Comparison of ENCODE assay signal across 19 cellular contexts in genomic region chr20:17822540-17823155, GRCh38.
A peak's percentile ranks its signal among the peaks of the same experiment; 100 is the strongest.
DNase-seq lines count a peak whose midpoint lies in the region; ATAC-seq and TF ChIP-seq lines count a peak whose summit lies in the region.
"Had no signal": no experiment of that assay in that cellular context is flagged by ENCODE, and none has a peak within 500 bp of the region (broad histone marks: within the 10 kb centered on the region; RNA-seq: fewer than 3 reads in every experiment).

No MANE protein-coding gene starts in this region.

- 87 to 92% (median 88%) methylated on average over 12 of the region's 12 CpGs for WGBS in spleen, 5 donors

- H3K4me3 ChIP-seq in mucosa of rectum (ENCODE audit: low read length in 2 of 2) (no peak overlapping the region), spleen (no peak overlapping the region), brain microvascular endothelial cell (ENCODE audit: low read depth, low read length) (no peak overlapping the region)
- H3K4me3 ChIP-seq: BLaER1, GM12878, GM23248 had no signal

- no peaks in the 10 kb centered on the region for H3K27me3 ChIP-seq in mucosa of rectum (ENCODE audit: control insufficient read depth in 2 of 2, insufficient read depth in 2 of 2, low read length in 2 of 2)
- H3K27me3 ChIP-seq in spleen (replicated peaks in 1 of 7) = no peaks in the 10 kb centered on the region
- H3K27me3 ChIP-seq in brain microvascular endothelial cell (replicated peaks) = no peaks in the 10 kb centered on the region
- H3K27me3 ChIP-seq: BLaER1 had no signal

- intact Hi-C loops in cardiac septum (cut with DNase I) = no loop called here
- intact Hi-C loops in left cardiac atrium (cut with DNase I) = no loop called here
- intact Hi-C loops in spleen (cut with DNase I; ENCODE audit: low total_unique reads) = no loop called here

- peaks cover 0 to 4% of the 10 kb centered on the region in 2 donors for H3K9me3 ChIP-seq in mucosa of rectum (ENCODE audit: control insufficient read depth in 2 of 2, low read length in 2 of 2)
- peaks cover 0 to 10% (median 4%) of the 10 kb centered on the region in 8 donors for H3K9me3 ChIP-seq in spleen

- H3K4me1 ChIP-seq in mucosa of rectum (ENCODE audit: control insufficient read depth in 2 of 2, insufficient read depth in 2 of 2, low read length in 2 of 2) (peaks cover 29 to 44% of the 10 kb centered on the region in 2 donors), spleen (peaks cover 0 to 31% (median 12%) of the 10 kb centered on the region in 6 donors)

- in situ Hi-C loops in brain microvascular endothelial cell (cut with HindIII; ENCODE audit: low pct_ligation_motif_present, low sequenced_read_pairs) = no loop called here

- ATAC-seq in left cardiac atrium (no peak), HG03095 (IDR thresholded peaks at IDR 0.05; ENCODE audit: unreplicated experiment) (no peak)
- ATAC-seq: GM12878 had no signal

- peak; percentile 44 for DNase-seq in cardiac septum (ENCODE audit: low spot score)
- DNase-seq in left cardiac atrium = no peak
- peak; percentile 9 for DNase-seq in spleen
- DNase-seq in brain microvascular endothelial cell = no peak
- DNase-seq in foreskin melanocyte = no peak
- no peak for DNase-seq in AG20443 (ENCODE audit: low spot score)
- DNase-seq: 8988T; CD8-positive, alpha-beta memory T cell; DND-41; GDM1; GM23248; KG1; NCI-H1436 treated with DMSO at 0.1 percent for 48 hours; NCI-H2029 treated with DMSO at 0.1 percent for 48 hours; NCI-H774 had no signal

- H3K27ac ChIP-seq in mucosa of rectum (ENCODE audit: low read depth in 2 of 2, low read length in 2 of 2) (peak overlapping the region; percentile 85 to 88), spleen (no peak overlapping the region), brain microvascular endothelial cell (no peak overlapping the region)
- H3K27ac ChIP-seq: BLaER1, GM23248 had no signal

- no peak for TF ChIP-seq CTCF in spleen (IDR thresholded peaks at IDR 0.05 in 8 of 11, conservative IDR thresholded peaks at IDR 0.05 in 3 of 11)
- no peak for TF ChIP-seq CTCF in brain microvascular endothelial cell (IDR thresholded peaks at IDR 0.05; ENCODE audit: low read depth, low read length, missing control alignments)

- H3K36me3 ChIP-seq in mucosa of rectum (ENCODE audit: control insufficient read depth in 2 of 2, insufficient read depth in 2 of 2, low read length in 2 of 2) = no peaks in the 10 kb centered on the region
- no peaks in the 10 kb centered on the region for H3K36me3 ChIP-seq in spleen
- H3K36me3 ChIP-seq in brain microvascular endothelial cell (replicated peaks) = no peaks in the 10 kb centered on the region
- H3K36me3 ChIP-seq: BLaER1 had no signal

- no peak for TF ChIP-seq POLR2A in spleen (IDR thresholded peaks at IDR 0.05)

- H3K9ac ChIP-seq in mucosa of rectum (ENCODE audit: low read depth in 1 of 2, low read length in 2 of 2) = peak overlapping the region; percentile 52 to 64
- H3K9ac ChIP-seq: BLaER1, GM23248 had no signal

Comparison
In these comparisons a context has a peak if more than half of its experiments do, and no peak if none do; other contexts are left out.
1. DNase-seq: peak in cardiac septum (single experiment) and spleen (single experiment); none in left cardiac atrium (single experiment), brain microvascular endothelial cell (single experiment), foreskin melanocyte (single experiment) and AG20443 (single experiment).
2. H3K27ac ChIP-seq: peak in mucosa of rectum (2 of 2); none in spleen (0 of 8) and brain microvascular endothelial cell (single experiment).